1 cellular context compared by ENCODE assay signal in genomic region chr10:133023216-133023843, GRCh38.
TF ChIP-seq lines count a peak whose summit lies in the region.

No MANE protein-coding gene starts in this region.

TF ChIP-seq in HepG2, 621 proteins besides CTCF, POLR2A, EP300 and RAD21 (continued from another document):
- TF ChIP-seq MNT (IDR thresholded peaks at IDR 0.05), result peak; percentile 93
